In genomic region chr16:77359065-77359502, GRCh38 we compare ENCODE assay signal across 12 cellular contexts.
DNase-seq lines count a peak whose midpoint lies in the region; FAIRE-seq and TF ChIP-seq lines count a peak whose summit lies in the region.
"Had no signal": no experiment of that assay in that cellular context is flagged by ENCODE, and none has a peak within 500 bp of the region (broad histone marks: within the 10 kb centered on the region; RNA-seq: fewer than 3 reads in every experiment).

No MANE protein-coding gene starts in this region.

- H3K36me3 Mint-ChIP-seq in astrocyte (ENCODE audit: low read depth, unreplicated experiment), result no peaks in the 10 kb centered on the region
- no peaks in the 10 kb centered on the region for H3K36me3 Mint-ChIP-seq in osteocyte (ENCODE audit: unreplicated experiment)
- H3K36me3 Mint-ChIP-seq in T-helper 2 cell treated with Interferon-gamma antibody and Interleukin-4, amounts not matched to agents 5 μg/mL and 100 μg/mL, for 36 hours (ENCODE audit: low read depth), result no peaks in the 10 kb centered on the region

- H3K27me3 Mint-ChIP-seq in astrocyte (ENCODE audit: low read depth, unreplicated experiment), result no peaks in the 10 kb centered on the region
- peaks cover 22% of the 10 kb centered on the region for H3K27me3 Mint-ChIP-seq in osteocyte (ENCODE audit: unreplicated experiment)
- H3K27me3 Mint-ChIP-seq in T-helper 2 cell treated with Interferon-gamma antibody and Interleukin-4, amounts not matched to agents 5 μg/mL and 100 μg/mL, for 36 hours (ENCODE audit: low read depth), result no peaks in the 10 kb centered on the region

- H2AFZ ChIP-seq in astrocyte (ENCODE audit: low read depth, low read length), result peak overlapping the region; percentile 2

- H3K4me3 ChIP-seq in astrocyte (ENCODE audit: insufficient read depth, low read depth, low read length), result no peak overlapping the region
- H3K4me3 ChIP-seq: skin epidermis had no signal

- no peaks in the 10 kb centered on the region for H3K9me3 ChIP-seq in astrocyte (ENCODE audit: insufficient read depth, low read depth, low read length)

- H3K4me2 ChIP-seq in astrocyte (ENCODE audit: low read length), result peak overlapping the region; percentile 43

- H3K27me3 ChIP-seq in astrocyte (ENCODE audit: insufficient read depth, low read length), result no peaks in the 10 kb centered on the region

- FAIRE-seq in astrocyte (lab: Jason Lieb, UNC), result no peak
- FAIRE-seq: GM12891 had no signal

- H3K36me3 ChIP-seq in astrocyte (ENCODE audit: insufficient read depth, low read length), result no peaks in the 10 kb centered on the region

- H3K79me2 ChIP-seq in astrocyte (ENCODE audit: insufficient read depth, low read length), result no peaks in the 10 kb centered on the region

- H3K27ac Mint-ChIP-seq in astrocyte (ENCODE audit: unreplicated experiment) (no peak overlapping the region), osteocyte (ENCODE audit: unreplicated experiment) (no peak overlapping the region)
- no peak overlapping the region for H3K27ac Mint-ChIP-seq in T-helper 2 cell treated with Interferon-gamma antibody and Interleukin-4, amounts not matched to agents 5 μg/mL and 100 μg/mL, for 36 hours
- H3K27ac Mint-ChIP-seq: B cell had no signal

- H3K9ac ChIP-seq in astrocyte (ENCODE audit: low read length), result no peak overlapping the region

- TF ChIP-seq CTCF in astrocyte (IDR thresholded peaks at IDR 0.05; ENCODE audit: insufficient read depth, low read depth, low read length) (no peak), osteocyte (IDR thresholded peaks at IDR 0.05) (no peak)

- no peaks in the 10 kb centered on the region for H3K9me3 Mint-ChIP-seq in astrocyte (ENCODE audit: unreplicated experiment)
- no peaks in the 10 kb centered on the region for H3K9me3 Mint-ChIP-seq in osteocyte (ENCODE audit: unreplicated experiment)
- H3K9me3 Mint-ChIP-seq in T-helper 2 cell treated with Interferon-gamma antibody and Interleukin-4, amounts not matched to agents 5 μg/mL and 100 μg/mL, for 36 hours, result no peaks in the 10 kb centered on the region

- DNase-seq in A172 (ENCODE audit: low spot score) (peak; percentile 67), HT1080 (ENCODE audit: low read depth) (peak; percentile 91), astrocyte (ENCODE audit: low read depth) (peak; percentile 69), left kidney (ENCODE audit: low read depth, low spot score) (peak; percentile 40), osteocyte (ENCODE audit: extremely low spot score, unreplicated experiment) (no peak), GOT3 (lab: John Stamatoyannopoulos, UW) (no peak)
- DNase-seq in T-helper 2 cell treated with Interferon-gamma antibody and Interleukin-4, amounts not matched to agents 5 μg/mL and 100 μg/mL, for 36 hours (ENCODE audit: low spot score), result no peak
- DNase-seq in stimulated activated CD4-positive, alpha-beta T cell treated with anti-CD3 and anti-CD28 coated beads, Interleukin-12 subunit alpha, Interleukin-12 subunit beta, amount 100 ng/mL, for 4 hours, result no peak
- DNase-seq: activated T-cell treated with anti-CD3 and anti-CD28 coated beads, Interleukin-2, amount 50 U/mL, for 48 hours had no signal

- H3K4me1 Mint-ChIP-seq in astrocyte (ENCODE audit: low read depth, unreplicated experiment), result peaks cover 4% of the 10 kb centered on the region
- no peaks in the 10 kb centered on the region for H3K4me1 Mint-ChIP-seq in osteocyte (ENCODE audit: unreplicated experiment)
- no peaks in the 10 kb centered on the region for H3K4me1 Mint-ChIP-seq in T-helper 2 cell treated with Interferon-gamma antibody and Interleukin-4, amounts not matched to agents 5 μg/mL and 100 μg/mL, for 36 hours (ENCODE audit: low read depth)
- H3K4me1 Mint-ChIP-seq: B cell had no signal

- H4K20me1 ChIP-seq in astrocyte (ENCODE audit: insufficient read depth, low read length), result no peaks in the 10 kb centered on the region

- H3K4me3 Mint-ChIP-seq in astrocyte (ENCODE audit: unreplicated experiment) (no peak overlapping the region), osteocyte (ENCODE audit: unreplicated experiment) (no peak overlapping the region)
- no peak overlapping the region for H3K4me3 Mint-ChIP-seq in T-helper 2 cell treated with Interferon-gamma antibody and Interleukin-4, amounts not matched to agents 5 μg/mL and 100 μg/mL, for 36 hours
- H3K4me3 Mint-ChIP-seq: B cell had no signal

- peaks cover 7% of the 10 kb centered on the region for H3K4me1 ChIP-seq in astrocyte (ENCODE audit: insufficient read depth, low read length)

- no peak overlapping the region for H3K27ac ChIP-seq in astrocyte (ENCODE audit: low read depth, low read length)
- H3K27ac ChIP-seq: skin epidermis had no signal

Comparison
In these comparisons a context has a peak if more than half of its experiments do, and no peak if none do; other contexts are left out.
1. DNase-seq: peak in A172 (single experiment), HT1080 (single experiment), astrocyte (single experiment) and left kidney (single experiment); none in osteocyte (single experiment), T-helper 2 cell treated with Interferon-gamma antibody and Interleukin-4, amounts not matched to agents 5 μg/mL and 100 μg/mL, for 36 hours (single experiment), stimulated activated CD4-positive, alpha-beta T cell treated with anti-CD3 and anti-CD28 coated beads, Interleukin-12 subunit alpha, Interleukin-12 subunit beta, amount 100 ng/mL, for 4 hours (single experiment) and GOT3 (single experiment).